In genomic region chr16:66515543-66516171, GRCh38 we compare ENCODE assay signal across 7 cellular contexts. TPM values are rescaled to one million over a fixed set of nuclear protein-coding genes. Genes with fewer than 3 reads are reported as not detected.
DNase-seq lines count a peak whose midpoint lies in the region; ATAC-seq and TF ChIP-seq lines count a peak whose summit lies in the region.

No MANE protein-coding gene starts in this region.

- TF ChIP-seq CTCF in GM12872 (IDR thresholded peaks at IDR 0.05; ENCODE audit: insufficient read depth, low read depth, low read length) (peak; percentile 45; the same call in 1 of the 3 replicates), OCI-LY1 (IDR thresholded peaks at IDR 0.05; ENCODE audit: low read length) (peak; percentile 59)

- no peaks in the 10 kb centered on the region for H3K36me3 ChIP-seq in OCI-LY1 (ENCODE audit: insufficient read depth, low read length)
- no peaks in the 10 kb centered on the region for H3K36me3 ChIP-seq in naive thymus-derived CD4-positive, alpha-beta T cell (ENCODE audit: control insufficient read depth in 2 of 3, insufficient read depth in 3 of 3, low read length in 3 of 3)

- intact Hi-C loops in naive thymus-derived CD4-positive, alpha-beta T cell (cut with micrococcal nuclease) = loop anchor here in 1 of 2 donors (1.0 to 2.0 kb wide), 4 partner anchors 9 to 107 kb away; partner anchors contain the start of gene CMTM3

- CTCF ChIA-PET in naive thymus-derived CD4-positive, alpha-beta T cell (lab: Charles Lee) = interaction anchor here (0.7 kb wide), 1 partner anchor 35 kb away, joined by 3 read pairs; no protein-coding TSS in a partner anchor

- POLR2A ChIA-PET in naive thymus-derived CD4-positive, alpha-beta T cell (lab: Charles Lee) = interaction anchor here (0.9 to 1.0 kb wide), 2 partner anchors 32 to 37 kb away, joined by 3 to 4 read pairs; partner anchors contain the start of gene CKLF

- H3K4me2 ChIP-seq in OCI-LY1 (ENCODE audit: low read length) = no peak overlapping the region

- no peaks in the 10 kb centered on the region for H3K79me2 ChIP-seq in OCI-LY1 (ENCODE audit: insufficient read depth, low read length)

- H4K20me1 ChIP-seq in OCI-LY1 (ENCODE audit: insufficient read depth, low read length) = no peaks in the 10 kb centered on the region

- DNase-seq in naive thymus-derived CD4-positive, alpha-beta T cell = no peak

- H3K4me1 ChIP-seq in OCI-LY1 (ENCODE audit: insufficient read depth, low read length, severe bottlenecking) = peaks cover 30% of the 10 kb centered on the region
- H3K4me1 ChIP-seq in naive thymus-derived CD4-positive, alpha-beta T cell (ENCODE audit: control insufficient read depth in 2 of 2, insufficient read depth in 2 of 2, low read length in 2 of 2) = peaks cover 41 to 47% of the 10 kb centered on the region in 2 donors

- no peaks in the 10 kb centered on the region for H3K27me3 ChIP-seq in OCI-LY1 (ENCODE audit: insufficient read depth, low read length)
- no peaks in the 10 kb centered on the region for H3K27me3 ChIP-seq in naive thymus-derived CD4-positive, alpha-beta T cell (ENCODE audit: control insufficient read depth in 2 of 2, insufficient read depth in 2 of 2, low read length in 2 of 2)

- H3K4me3 Mint-ChIP-seq in naive thymus-derived CD4-positive, alpha-beta T cell = peak overlapping the region in 5 of 10 donors; percentile 11 to 88 (median 70)

- H3K4me3 ChIP-seq in OCI-LY1 (ENCODE audit: low read depth, low read length, poor library complexity, severe bottlenecking) = no peak overlapping the region
- H3K4me3 ChIP-seq in naive thymus-derived CD4-positive, alpha-beta T cell (ENCODE audit: low read length) = no peak overlapping the region

- H3K9me3 ChIP-seq in OCI-LY1 (ENCODE audit: low read length) = no peaks in the 10 kb centered on the region
- no peaks in the 10 kb centered on the region for H3K9me3 ChIP-seq in naive thymus-derived CD4-positive, alpha-beta T cell (ENCODE audit: control insufficient read depth in 2 of 3, low read length in 3 of 3)

- no peaks in the 10 kb centered on the region for H3K9me3 Mint-ChIP-seq in naive thymus-derived CD4-positive, alpha-beta T cell

- no peaks in the 10 kb centered on the region for H3F3A ChIP-seq in OCI-LY1 (ENCODE audit: insufficient read depth, low read length)

- no peak for ATAC-seq in naive thymus-derived CD4-positive, alpha-beta T cell
- ATAC-seq in HG02642 (IDR thresholded peaks at IDR 0.05; ENCODE audit: poor library complexity, unreplicated experiment) (no peak), HG03439 (IDR thresholded peaks at IDR 0.05; ENCODE audit: unreplicated experiment) (no peak), HG02884 (IDR thresholded peaks at IDR 0.05; ENCODE audit: unreplicated experiment) (no peak)

- H2AFZ ChIP-seq in OCI-LY1 (ENCODE audit: low read length) = no peak overlapping the region

- H3K9me2 ChIP-seq in OCI-LY1 (ENCODE audit: low read depth, low read length) = no peaks in the 10 kb centered on the region

- H3K4me1 Mint-ChIP-seq in naive thymus-derived CD4-positive, alpha-beta T cell = peaks cover 52 to 71% (median 62%) of the 10 kb centered on the region in 7 donors

- H3K36me3 Mint-ChIP-seq in naive thymus-derived CD4-positive, alpha-beta T cell = peaks cover 0 to 14% (median 0%) of the 10 kb centered on the region in 5 donors

- H3K9ac ChIP-seq in OCI-LY1 (ENCODE audit: low read length) = no peak overlapping the region

- H3K27ac Mint-ChIP-seq in naive thymus-derived CD4-positive, alpha-beta T cell = peak overlapping the region in 6 of 9 donors; percentile 82 to 99 (median 88)

- no peaks in the 10 kb centered on the region for H3K27me3 Mint-ChIP-seq in naive thymus-derived CD4-positive, alpha-beta T cell

- H3K27ac ChIP-seq in OCI-LY1 (ENCODE audit: low read depth, low read length, poor library complexity, severe bottlenecking) = peak overlapping the region; percentile 95
- peak overlapping the region; percentile 95 for H3K27ac ChIP-seq in cingulate gyrus (ENCODE audit: low read depth, low read length)
- H3K27ac ChIP-seq in naive thymus-derived CD4-positive, alpha-beta T cell (ENCODE audit: low read depth, low read length) = no peak overlapping the region

RNA-seq across cellular contexts. Expression of gene TK2, which starts 34.3 kb away (rescaled TPM):
- total RNA-seq in naive thymus-derived CD4-positive, alpha-beta T cell = 10 to 100 TPM in 2 of 5 experiments, 1 to 10 TPM in 3; 6.2 to 19.8 (median 7.9) TPM
- polyA plus RNA-seq in naive thymus-derived CD4-positive, alpha-beta T cell = 1 to 10 TPM; 3.5 to 4.1 TPM

RNA-seq across cellular contexts. Expression of gene CKLF, which starts 36.7 kb away (rescaled TPM):
- 100 to 1,000 TPM in 1 of 5 experiments, 10 to 100 TPM in 4; 24.1 to 160 (median 42.9) TPM for total RNA-seq in naive thymus-derived CD4-positive, alpha-beta T cell
- 100 to 1,000 TPM in 1 of 2 donors, 10 to 100 TPM in 1; 56.4 to 110 TPM for polyA plus RNA-seq in naive thymus-derived CD4-positive, alpha-beta T cell

RNA-seq across cellular contexts. Expression of gene CMTM1, which starts 50.6 kb away (rescaled TPM):
- 10 to 100 TPM in 1 of 5 experiments, 1 to 10 TPM in 4; 1.3 to 23.3 (median 5.2) TPM for total RNA-seq in naive thymus-derived CD4-positive, alpha-beta T cell
- under 1 TPM; 0.36 to 0.41 TPM for polyA plus RNA-seq in naive thymus-derived CD4-positive, alpha-beta T cell
